Comparison of ENCODE assay signal across 1 cellular context in genomic region chr22:41562461-41562860, GRCh38.
TF ChIP-seq lines count a peak whose summit lies in the region.

No MANE protein-coding gene starts in this region.

TF ChIP-seq in HCT116, 20 proteins besides CTCF, POLR2A, EP300 and RAD21 (continued from another document):
- no peak for TF ChIP-seq TCF7L2 (IDR thresholded peaks at IDR 0.05; ENCODE audit: borderline replicate concordance, extremely low read depth, insufficient read depth, insufficient read length)
